ENCODE assay signal across 23 cellular contexts in genomic region chrY:8336112-8336774, GRCh38.
DNase-seq lines count a peak whose midpoint lies in the region; ATAC-seq and TF ChIP-seq lines count a peak whose summit lies in the region.
"Had no signal": no experiment of that assay in that cellular context is flagged by ENCODE, and none has a peak within 500 bp of the region (broad histone marks: within the 10 kb centered on the region; RNA-seq: fewer than 3 reads in every experiment).

No MANE protein-coding gene starts in this region.

- no peak for TF ChIP-seq CTCF in RWPE2 (IDR thresholded peaks at IDR 0.05; ENCODE audit: poor library complexity, severe bottlenecking)

- H3K9me3 ChIP-seq in RWPE2 (ENCODE audit: severe bottlenecking): no peaks in the 10 kb centered on the region

- peak overlapping the region; percentile 8 for H3K27ac Mint-ChIP-seq in activated CD4-positive, alpha-beta memory T cell treated with anti-CD3 and anti-CD28 coated beads for 36 hours
- no peak overlapping the region for H3K27ac Mint-ChIP-seq in activated CD4-positive, alpha-beta memory T cell treated with anti-CD3 and anti-CD28 coated beads, Interleukin-2, amount 10 ng/mL, durations not matched to agents 7 days and 5 days
- no peak overlapping the region for H3K27ac Mint-ChIP-seq in stimulated activated naive CD8-positive, alpha-beta T cell treated with anti-CD3 and anti-CD28 coated beads, Interleukin-15, amount 100 ng/mL, for 72 hours
- H3K27ac Mint-ChIP-seq: CD8-positive, alpha-beta memory T cell; GM23338 had no signal

- no peaks in the 10 kb centered on the region for H3K36me3 Mint-ChIP-seq in activated CD4-positive, alpha-beta memory T cell treated with anti-CD3 and anti-CD28 coated beads for 36 hours
- H3K36me3 Mint-ChIP-seq in activated CD4-positive, alpha-beta memory T cell treated with anti-CD3 and anti-CD28 coated beads, Interleukin-2, amount 10 ng/mL, durations not matched to agents 7 days and 5 days (ENCODE audit: low read depth): no peaks in the 10 kb centered on the region
- H3K36me3 Mint-ChIP-seq: CD8-positive, alpha-beta memory T cell had no signal

- no peaks in the 10 kb centered on the region for H3K36me3 ChIP-seq in RWPE2 (ENCODE audit: low read depth)

- no peaks in the 10 kb centered on the region for H3K9me3 Mint-ChIP-seq in activated CD4-positive, alpha-beta memory T cell treated with anti-CD3 and anti-CD28 coated beads for 36 hours
- H3K9me3 Mint-ChIP-seq in activated CD4-positive, alpha-beta memory T cell treated with anti-CD3 and anti-CD28 coated beads, Interleukin-2, amount 10 ng/mL, durations not matched to agents 7 days and 5 days: no peaks in the 10 kb centered on the region
- H3K9me3 Mint-ChIP-seq in stimulated activated naive CD8-positive, alpha-beta T cell treated with anti-CD3 and anti-CD28 coated beads, Interleukin-15, amount 100 ng/mL, for 72 hours: peaks cover 0 to 5% of the 10 kb centered on the region in 2 donors
- H3K9me3 Mint-ChIP-seq: CD8-positive, alpha-beta memory T cell had no signal

- no peaks in the 10 kb centered on the region for H3K27me3 ChIP-seq in RWPE2 (ENCODE audit: insufficient read depth, poor library complexity, severe bottlenecking)

- peaks cover 5% of the 10 kb centered on the region for H3K4me1 ChIP-seq in RWPE2 (ENCODE audit: insufficient read depth, poor library complexity, severe bottlenecking)

- POLR2A ChIA-PET in activated CD4-positive, alpha-beta memory T cell treated with anti-CD3 and anti-CD28 coated beads for 36 hours (lab: Charles Lee): no interaction called here
- POLR2A ChIA-PET in activated CD4-positive, alpha-beta memory T cell treated with anti-CD3 and anti-CD28 coated beads, Interleukin-2, amount 10 ng/mL, durations not matched to agents 7 days and 5 days (lab: Charles Lee): no interaction called here

- H3K4me3 Mint-ChIP-seq in activated CD4-positive, alpha-beta memory T cell treated with anti-CD3 and anti-CD28 coated beads for 36 hours: no peak overlapping the region
- H3K4me3 Mint-ChIP-seq in activated CD4-positive, alpha-beta memory T cell treated with anti-CD3 and anti-CD28 coated beads, Interleukin-2, amount 10 ng/mL, durations not matched to agents 7 days and 5 days: no peak overlapping the region
- H3K4me3 Mint-ChIP-seq in stimulated activated naive CD8-positive, alpha-beta T cell treated with anti-CD3 and anti-CD28 coated beads, Interleukin-15, amount 100 ng/mL, for 72 hours: no peak overlapping the region
- H3K4me3 Mint-ChIP-seq: CD8-positive, alpha-beta memory T cell; GM23338 had no signal

- H3K27me3 Mint-ChIP-seq in activated CD4-positive, alpha-beta memory T cell treated with anti-CD3 and anti-CD28 coated beads for 36 hours: no peaks in the 10 kb centered on the region
- no peaks in the 10 kb centered on the region for H3K27me3 Mint-ChIP-seq in activated CD4-positive, alpha-beta memory T cell treated with anti-CD3 and anti-CD28 coated beads, Interleukin-2, amount 10 ng/mL, durations not matched to agents 7 days and 5 days
- no peaks in the 10 kb centered on the region for H3K27me3 Mint-ChIP-seq in stimulated activated naive CD8-positive, alpha-beta T cell treated with anti-CD3 and anti-CD28 coated beads, Interleukin-15, amount 100 ng/mL, for 72 hours
- H3K27me3 Mint-ChIP-seq: CD8-positive, alpha-beta memory T cell had no signal

- no peak overlapping the region for H3K4me3 ChIP-seq in RWPE2 (ENCODE audit: severe bottlenecking)
- H3K4me3 ChIP-seq: GM23338 had no signal

- DNase-seq in activated CD4-positive, alpha-beta memory T cell treated with anti-CD3 and anti-CD28 coated beads for 36 hours: no peak
- no peak for DNase-seq in activated CD4-positive, alpha-beta memory T cell treated with anti-CD3 and anti-CD28 coated beads, Interleukin-2, amount 10 ng/mL, durations not matched to agents 7 days and 5 days
- DNase-seq in RWPE2 (ENCODE audit: low spot score): no peak
- no peak for DNase-seq in epithelial cell of prostate (ENCODE audit: low read depth, low spot score)
- DNase-seq in stimulated activated naive CD8-positive, alpha-beta T cell treated with anti-CD3 and anti-CD28 coated beads, Interleukin-15, amount 100 ng/mL, for 72 hours: peak; percentile 0 to 8
- DNase-seq in NCI-H146 (lab: John Stamatoyannopoulos, UW): no peak
- no peak for DNase-seq in foreskin melanocyte
- DNase-seq: AML-193; C1 segment of cervical spinal cord; Calu3; CD8-positive, alpha-beta memory T cell; DMS153; HCEC 1CT; Karpas-422; MV-4-11; NCI-H1105 treated with DMSO at 0.1 percent for 48 hours; NCI-H1694; NCI-H2081; NCI-H2171 treated with DMSO at 0.1 percent for 48 hours; NCI-H446; NCI-H526; Right ventricle myocardium superior had no signal

- H3K27ac ChIP-seq in RWPE2 (ENCODE audit: poor library complexity, severe bottlenecking): no peak overlapping the region
- peak overlapping the region; percentile 18 for H3K27ac ChIP-seq in epithelial cell of prostate

- peaks cover 5% of the 10 kb centered on the region for H3K4me1 Mint-ChIP-seq in activated CD4-positive, alpha-beta memory T cell treated with anti-CD3 and anti-CD28 coated beads for 36 hours (ENCODE audit: low read depth)
- H3K4me1 Mint-ChIP-seq in activated CD4-positive, alpha-beta memory T cell treated with anti-CD3 and anti-CD28 coated beads, Interleukin-2, amount 10 ng/mL, durations not matched to agents 7 days and 5 days: no peaks in the 10 kb centered on the region
- no peaks in the 10 kb centered on the region for H3K4me1 Mint-ChIP-seq in stimulated activated naive CD8-positive, alpha-beta T cell treated with anti-CD3 and anti-CD28 coated beads, Interleukin-15, amount 100 ng/mL, for 72 hours
- H3K4me1 Mint-ChIP-seq: CD8-positive, alpha-beta memory T cell; GM23338 had no signal

- intact Hi-C loops in activated CD4-positive, alpha-beta memory T cell treated with anti-CD3 and anti-CD28 coated beads for 36 hours (cut with micrococcal nuclease): no loop called here

- peak; percentile 87 for ATAC-seq in RWPE2 (ENCODE audit: low read depth)
- peak; percentile 69 for ATAC-seq in stimulated activated naive CD8-positive, alpha-beta T cell treated with anti-CD3 and anti-CD28 coated beads, Interleukin-15, amount 100 ng/mL, for 72 hours
- ATAC-seq: GM23338 had no signal

- CTCF ChIA-PET in activated CD4-positive, alpha-beta memory T cell treated with anti-CD3 and anti-CD28 coated beads for 36 hours (lab: Charles Lee): no interaction called here
- CTCF ChIA-PET in activated CD4-positive, alpha-beta memory T cell treated with anti-CD3 and anti-CD28 coated beads, Interleukin-2, amount 10 ng/mL, durations not matched to agents 7 days and 5 days (lab: Charles Lee): no interaction called here

Comparison
In these comparisons a context has a peak if more than half of its experiments do, and no peak if none do; other contexts are left out.
1. DNase-seq: peak in stimulated activated naive CD8-positive, alpha-beta T cell treated with anti-CD3 and anti-CD28 coated beads, Interleukin-15, amount 100 ng/mL, for 72 hours (2 of 2); none in activated CD4-positive, alpha-beta memory T cell treated with anti-CD3 and anti-CD28 coated beads for 36 hours (single experiment), activated CD4-positive, alpha-beta memory T cell treated with anti-CD3 and anti-CD28 coated beads, Interleukin-2, amount 10 ng/mL, durations not matched to agents 7 days and 5 days (single experiment), RWPE2 (single experiment), epithelial cell of prostate (single experiment), NCI-H146 (single experiment) and foreskin melanocyte (single experiment).